In the genomic region with DNA sequence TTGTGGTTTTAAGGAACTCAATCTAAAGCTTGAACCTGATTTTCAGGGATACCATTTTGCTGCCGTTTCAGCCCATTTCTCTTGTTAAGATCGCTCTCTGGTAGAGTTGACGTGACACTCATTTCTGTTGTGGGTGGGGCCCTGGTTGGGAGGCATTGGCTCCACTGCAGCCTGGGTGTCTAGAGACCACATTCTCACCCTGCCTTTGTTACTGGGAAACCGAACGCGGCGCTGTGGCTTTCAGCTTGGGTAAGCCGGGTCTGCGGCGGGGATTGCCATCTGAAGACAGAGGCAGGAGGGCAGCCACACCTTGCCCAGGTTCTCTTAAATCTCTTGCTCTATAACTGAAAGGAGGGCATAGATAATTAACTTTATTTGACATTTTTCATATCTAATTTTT, we compare ENCODE assay signal across 8 cellular contexts. TPM values are rescaled to one million over a fixed set of nuclear protein-coding genes. Genes with fewer than 3 reads are reported as not detected.
DNase-seq lines count a peak whose midpoint lies in the region; ATAC-seq and TF ChIP-seq lines count a peak whose summit lies in the region.

No MANE protein-coding gene starts in this region.

- CTCF ChIA-PET in Calu3 (lab: Charles Lee), result interaction anchor here (0.7 to 1.9 kb wide), 5 partner anchors 12 to 30 kb away, joined by 3 to 6 read pairs (median 4); no protein-coding TSS in a partner anchor

- H3K4me3 ChIP-seq in LNCaP clone FGC (ENCODE audit: low read depth, low read length) (peak overlapping the region; percentile 88), esophagus squamous epithelium (peak overlapping the region; percentile 40 to 64 (median 52))

- H3K9me3 Mint-ChIP-seq in Calu3 (ENCODE audit: low read depth, unreplicated experiment) (no peaks in the 10 kb centered on the region), osteocyte (ENCODE audit: unreplicated experiment) (no peaks in the 10 kb centered on the region)

- TF ChIP-seq POLR2A in esophagus squamous epithelium (IDR thresholded peaks at IDR 0.05), result peak in 1 of 4 donors; percentile 38

- no peak for TF ChIP-seq CTCF in Calu3 (IDR thresholded peaks at IDR 0.05; ENCODE audit: unreplicated experiment)
- TF ChIP-seq CTCF in LNCaP clone FGC (IDR thresholded peaks at IDR 0.05; ENCODE audit: control insufficient read depth, extremely low read depth, insufficient read depth), result peak; percentile 43
- no peak for TF ChIP-seq CTCF in esophagus squamous epithelium (IDR thresholded peaks at IDR 0.05)
- no peak for TF ChIP-seq CTCF in osteocyte (IDR thresholded peaks at IDR 0.05)

- no TSS peak for BruUV-seq in Calu3 (replicated peaks; lab: Mats Ljungman, UMichigan)

- H3K9me3 ChIP-seq in esophagus squamous epithelium, result no peaks in the 10 kb centered on the region

- ATAC-seq in GM19468 (IDR thresholded peaks at IDR 0.05; ENCODE audit: extremely low read depth, unreplicated experiment), result peak; percentile 61

- H3K4me1 ChIP-seq in esophagus squamous epithelium, result peaks cover 2 to 67% (median 7%) of the 10 kb centered on the region in 3 donors

- H3K4me3 Mint-ChIP-seq in Calu3 (ENCODE audit: low read depth, unreplicated experiment) (peak overlapping the region; percentile 91), osteocyte (ENCODE audit: unreplicated experiment) (no peak overlapping the region)

- peaks cover 0 to 6% (median 0%) of the 10 kb centered on the region in 3 donors for H3K36me3 ChIP-seq in esophagus squamous epithelium

- peaks cover 84% of the 10 kb centered on the region for H3K36me3 Mint-ChIP-seq in Calu3 (ENCODE audit: insufficient read depth, unreplicated experiment)
- no peaks in the 10 kb centered on the region for H3K36me3 Mint-ChIP-seq in osteocyte (ENCODE audit: unreplicated experiment)

- H3K27me3 Mint-ChIP-seq in Calu3 (ENCODE audit: unreplicated experiment), result no peaks in the 10 kb centered on the region
- peaks cover 31% of the 10 kb centered on the region for H3K27me3 Mint-ChIP-seq in osteocyte (ENCODE audit: unreplicated experiment)

- WGBS in esophagus squamous epithelium, 2 donors, result 47 to 64% methylated on average over 9 to 10 of the region's 10 CpGs

- intact Hi-C loops in Calu3 (cut with micrococcal nuclease; ENCODE audit: unreplicated experiment), result no loop called here
- intact Hi-C loops in esophagus squamous epithelium (cut with DNase I), result no loop called here

- H3K4me1 Mint-ChIP-seq in Calu3 (ENCODE audit: low read depth, unreplicated experiment), result peaks cover 50% of the 10 kb centered on the region
- no peaks in the 10 kb centered on the region for H3K4me1 Mint-ChIP-seq in osteocyte (ENCODE audit: unreplicated experiment)

- DNase-seq in Calu3 (peak; percentile 71), LNCaP clone FGC (ENCODE audit: low read depth) (no peak), esophagus squamous epithelium (lab: John Stamatoyannopoulos, UW) (no peak), osteocyte (ENCODE audit: extremely low spot score, unreplicated experiment) (no peak), NCI-H2227 (lab: John Stamatoyannopoulos, UW; ENCODE audit: unreplicated experiment) (no peak), retina (no peak), NCI-H1105 (lab: John Stamatoyannopoulos, UW) (no peak)

- peak overlapping the region; percentile 59 to 93 (median 89) for H3K27ac ChIP-seq in esophagus squamous epithelium

- H3K27ac Mint-ChIP-seq in Calu3 (ENCODE audit: unreplicated experiment) (peak overlapping the region; percentile 96), osteocyte (ENCODE audit: unreplicated experiment) (no peak overlapping the region)

- no peaks in the 10 kb centered on the region for H3K27me3 ChIP-seq in esophagus squamous epithelium

RNA-seq across cellular contexts. Expression of gene EHF, which starts 3.2 kb away (rescaled TPM):
- total RNA-seq in Calu3 (2022), result 286 and 299 TPM in 2 replicates
- total RNA-seq in esophagus squamous epithelium, result 100 to 1,000 TPM; 265 to 388 (median 325) TPM
- not detected in 2 replicates for total RNA-seq in osteocyte

Comparison
In these comparisons a context has a peak if more than half of its experiments do, and no peak if none do; other contexts are left out.
1. RNA of gene EHF, which starts 3.2 kb away (total RNA-seq): 265 to 388 TPM in esophagus squamous epithelium and 286 to 299 TPM in Calu3; not detected in osteocyte; every median in the first group is over 100 times any median in the second.